ENCODE assay signal across 8 cellular contexts in genomic region chr4:931960-932712, GRCh38. TPM values are rescaled to one million over a fixed set of nuclear protein-coding genes. Genes with fewer than 3 reads are reported as not detected.
A peak's percentile ranks its signal among the peaks of the same experiment; 100 is the strongest.
DNase-seq lines count a peak whose midpoint lies in the region; ATAC-seq and TF ChIP-seq lines count a peak whose summit lies in the region.

Gene GAK (minus strand): TSS chr4:932316. CDS start chr4:932187, 129 bp downstream.
Gene TMEM175 (plus strand): TSS chr4:932460. CDS start chr4:947740, 15,280 bp downstream.

- H2AFZ ChIP-seq in PC-9, result peak within 1 kb of the TSS; percentile 99

- TF ChIP-seq CTCF in PC-9 (conservative IDR thresholded peaks at IDR 0.05), result no peak
- no peak for TF ChIP-seq CTCF in epithelial cell of proximal tubule (conservative IDR thresholded peaks at IDR 0.05; ENCODE audit: low read depth, low read length)

- H3K79me2 ChIP-seq in PC-9 (ENCODE audit: low read depth), result peaks cover 46% of the 10 kb centered on the region

- no peaks in the 10 kb centered on the region for H3K27me3 ChIP-seq in PC-9 (ENCODE audit: insufficient read depth, low read depth)

- intact Hi-C loops in PC-9 (cut with micrococcal nuclease; ENCODE audit: unreplicated experiment), result loop anchor here (1.0 to 5.0 kb wide), 4 partner anchors 40 to 415 kb away; partner anchors contain the start of genes DGKQ, IDUA and UVSSA

- peaks cover 32% of the 10 kb centered on the region for H4K20me1 ChIP-seq in PC-9 (ENCODE audit: insufficient read depth)

- H3K27ac ChIP-seq in PC-9, result peak within 1 kb of the TSS; percentile 24

- H3K36me3 ChIP-seq in PC-9 (ENCODE audit: low read depth), result no peaks in the 10 kb centered on the region

- no peaks in the 10 kb centered on the region for H3K9me3 ChIP-seq in PC-9 (ENCODE audit: insufficient read depth, low read depth)

- peak; percentile 73 for ATAC-seq in GM21717 (IDR thresholded peaks at IDR 0.05; ENCODE audit: unreplicated experiment)

- POLR2A ChIA-PET in PC-9 (lab: Charles Lee; ENCODE audit: unreplicated experiment), result interaction anchor here (0.7 to 0.9 kb wide), 2 partner anchors 55 to 414 kb away, joined by 3 to 12 read pairs; partner anchors contain the start of gene IDUA

- no TSS peak for BruUV-seq in PC-9 (replicated peaks; lab: Mats Ljungman, UMichigan)

- DNase-seq in DMS153 treated with DMSO at 0.1 percent for 48 hours (lab: John Stamatoyannopoulos, UW; ENCODE audit: unreplicated experiment), result peak; percentile 30
- peak; percentile 91 for DNase-seq in Jurkat, Clone E6-1 (ENCODE audit: low read depth, low spot score)
- peak; percentile 86 to 97 for DNase-seq in PC-9
- DNase-seq in activated T-cell treated with anti-CD3 and anti-CD28 coated beads, Interleukin-2, amount 50 U/mL, for 1 hour, result peak; percentile 98
- DNase-seq in epithelial cell of proximal tubule (ENCODE audit: low read depth), result peak; percentile 41
- peak; percentile 97 for DNase-seq in mucosa of gallbladder (ENCODE audit: low spot score)
- peak; percentile 97 for DNase-seq in stimulated activated CD8-positive, alpha-beta memory T cell treated with anti-CD3 and anti-CD28 coated beads, Interleukin-4, amount 100 ng/mL, for 24 hours (ENCODE audit: low read depth)

- H3K4me2 ChIP-seq in PC-9, result peak within 1 kb of the TSS; percentile 90

- H3K4me1 ChIP-seq in PC-9 (replicated peaks; ENCODE audit: insufficient read depth), result peaks cover 30% of the 10 kb centered on the region

- peak within 1 kb of the TSS; percentile 98 for H3K4me3 ChIP-seq in Jurkat, Clone E6-1 (ENCODE audit: low read length)
- peak within 1 kb of the TSS; percentile 96 for H3K4me3 ChIP-seq in PC-9
- H3K4me3 ChIP-seq in epithelial cell of proximal tubule (ENCODE audit: low read depth, low read length), result peak within 1 kb of the TSS; percentile 88

- CTCF ChIA-PET in PC-9 (lab: Charles Lee), result no interaction called here

- peaks cover 25% of the 10 kb centered on the region for H3F3A ChIP-seq in PC-9 (ENCODE audit: insufficient read depth, low read depth)

- no peaks in the 10 kb centered on the region for H3K9me2 ChIP-seq in PC-9 (ENCODE audit: insufficient read depth)

RNA-seq across cellular contexts. Expression of gene GAK, which starts in this region (rescaled TPM):
- polyA plus RNA-seq in Jurkat, Clone E6-1 (2012; ENCODE audit: insufficient read depth, insufficient read length), result 58.3 TPM
- total RNA-seq in PC-9 (2021), result 114 and 138 TPM in 2 replicates
- 105 and 123 TPM in 2 replicates for total RNA-seq in epithelial cell of proximal tubule
- total RNA-seq in mucosa of gallbladder, result 151 TPM

RNA-seq across cellular contexts. Expression of gene TMEM175, which starts in this region (rescaled TPM):
- polyA plus RNA-seq in Jurkat, Clone E6-1 (2012; ENCODE audit: insufficient read depth, insufficient read length), result 16.5 TPM
- total RNA-seq in PC-9 (2021), result 13.5 and 20.2 TPM in 2 replicates
- total RNA-seq in epithelial cell of proximal tubule, result 10.2 and 11.4 TPM in 2 replicates
- 48.8 TPM for total RNA-seq in mucosa of gallbladder

Comparison
In these comparisons a context has a peak if more than half of its experiments do, and no peak if none do; other contexts are left out.
1. Peak in every context shown above with its lines: DNase-seq, ATAC-seq, H3K4me3 ChIP-seq and H3K27ac ChIP-seq.
2. DNase-seq: peak in every context shown above with its lines; median percentile 98 in activated T-cell treated with anti-CD3 and anti-CD28 coated beads, Interleukin-2, amount 50 U/mL, for 1 hour; 97 in mucosa of gallbladder; 97 in stimulated activated CD8-positive, alpha-beta memory T cell treated with anti-CD3 and anti-CD28 coated beads, Interleukin-4, amount 100 ng/mL, for 24 hours; 92 in PC-9; 91 in Jurkat, Clone E6-1; 41 in epithelial cell of proximal tubule; 30 in DMS153 treated with DMSO at 0.1 percent for 48 hours.